ENCODE assay signal across 18 cellular contexts in genomic region chr19:3413796-3414327, GRCh38. TPM values are rescaled to one million over a fixed set of nuclear protein-coding genes. Genes with fewer than 3 reads are reported as not detected.
A peak's percentile ranks its signal among the peaks of the same experiment; 100 is the strongest.
DNase-seq lines count a peak whose midpoint lies in the region; ATAC-seq, FAIRE-seq and TF ChIP-seq lines count a peak whose summit lies in the region.
"Had no signal": no experiment of that assay in that cellular context is flagged by ENCODE, and none has a peak within 500 bp of the region (broad histone marks: within the 10 kb centered on the region; RNA-seq: fewer than 3 reads in every experiment).

No MANE protein-coding gene starts in this region.

- H3K36me3 ChIP-seq in H7 (replicated peaks; ENCODE audit: control insufficient read depth, insufficient read depth, low read length) (no peaks in the 10 kb centered on the region), mucosa of rectum (ENCODE audit: control insufficient read depth in 2 of 2, insufficient read depth in 2 of 2, low read length in 2 of 2) (no peaks in the 10 kb centered on the region)

- CTCF ChIA-PET in A549 (lab: Yijun Ruan, JAX): interaction anchor here (1.5 to 3.0 kb wide), 2 partner anchors 15 to 34 kb away, joined by 3 to 15 read pairs; no protein-coding TSS in a partner anchor

- H3K4me3 ChIP-seq in A549 (no peak overlapping the region), H7 (ENCODE audit: insufficient read depth, low read depth, low read length) (no peak overlapping the region), mucosa of rectum (ENCODE audit: low read length in 2 of 2) (no peak overlapping the region)
- H3K4me3 ChIP-seq: lung had no signal

- FAIRE-seq in A549 (lab: Jason Lieb, UNC): no peak

- no peak for TF ChIP-seq RAD21 in A549 (conservative IDR thresholded peaks at IDR 0.05 in 1 of 2, IDR thresholded peaks at IDR 0.05 in 1 of 2)

- no peak overlapping the region for H3K9ac ChIP-seq in mucosa of rectum (ENCODE audit: low read depth in 1 of 2, low read length in 2 of 2)

- H3K4me2 ChIP-seq in A549: no peak overlapping the region

- H3K9me3 ChIP-seq in A549 (no peaks in the 10 kb centered on the region), mucosa of rectum (ENCODE audit: control insufficient read depth in 2 of 2, low read length in 2 of 2) (no peaks in the 10 kb centered on the region)

- H3K27me3 ChIP-seq in H7 (ENCODE audit: control insufficient read depth, insufficient read depth, low read length) (no peaks in the 10 kb centered on the region), mucosa of rectum (ENCODE audit: control insufficient read depth in 2 of 2, insufficient read depth in 2 of 2, low read length in 2 of 2) (no peaks in the 10 kb centered on the region)

- TF ChIP-seq EP300 in A549 (IDR thresholded peaks at IDR 0.05): no peak

- H3K4me1 ChIP-seq in A549: peaks cover 10% of the 10 kb centered on the region; the same call in 2 of the 3 replicates
- H3K4me1 ChIP-seq in mucosa of rectum (ENCODE audit: control insufficient read depth in 2 of 2, insufficient read depth in 2 of 2, low read length in 2 of 2): no peaks in the 10 kb centered on the region

- ATAC-seq in A549 (no peak), HG03571 (IDR thresholded peaks at IDR 0.05; ENCODE audit: unreplicated experiment) (no peak)
- ATAC-seq: activated CD4-positive, CD25-positive, alpha-beta regulatory T cell treated with anti-CD3 and anti-CD28 coated beads, Interleukin-2, amount 50 U/mL, for 24 hours had no signal

- TF ChIP-seq POLR2A in A549 (IDR thresholded peaks at IDR 0.05; ENCODE audit: low read length): no peak

- H3K27ac ChIP-seq in A549 (peak overlapping the region in 1 of 2 experiments; percentile 35; a peak in 1 of 6 replicates), VCaP (peak overlapping the region; percentile 40), mucosa of rectum (ENCODE audit: low read depth in 2 of 2, low read length in 2 of 2) (peak overlapping the region; percentile 13 to 23)

- no peak for TF ChIP-seq CTCF in A549 (IDR thresholded peaks at IDR 0.05)
- no peak for TF ChIP-seq CTCF in VCaP (conservative IDR thresholded peaks at IDR 0.05)

- WGBS in A549 (ENCODE audit: missing lambda C conversion rate): 70% methylated on average over 13 of the region's 13 CpGs

- POLR2A ChIA-PET in A549 (lab: Yijun Ruan, JAX): no interaction called here

- peak in 1 of 2 experiments; percentile 37 for DNase-seq in A549 (ENCODE audit: low read depth in 1 of 2, low spot score in 1 of 2)
- peak; percentile 18 for DNase-seq in H7
- DNase-seq in HT-29 (ENCODE audit: low spot score): no peak
- no peak for DNase-seq in GOT3 (lab: John Stamatoyannopoulos, UW)
- DNase-seq in 8988T: no peak
- DNase-seq: activated CD8-positive, alpha-beta memory T cell treated with anti-CD3 and anti-CD28 coated beads, Interleukin-2, amount 50 U/mL, for 4 hours; AML-193; DMS79 treated with DMSO at 0.1 percent for 48 hours; HCEC 1CT; KBM-7; NCI-H526; stimulated activated CD4-positive, alpha-beta T cell treated with anti-CD3 and anti-CD28 coated beads, Interleukin-4, amount 100 ng/mL, for 1 hour; trophoblast cell had no signal

TF ChIP-seq in A549, 52 proteins besides CTCF, POLR2A, EP300 and RAD21:
- TF ChIP-seq RFX5 (IDR thresholded peaks at IDR 0.05) (no peak), TFCP2L1 (CRISPR knock-in tag; IDR thresholded peaks at IDR 0.05) (no peak), MAFK (IDR thresholded peaks at IDR 0.05; ENCODE audit: partially characterized antibody) (peak; percentile 79)
- TF ChIP-seq, protein P1, sequence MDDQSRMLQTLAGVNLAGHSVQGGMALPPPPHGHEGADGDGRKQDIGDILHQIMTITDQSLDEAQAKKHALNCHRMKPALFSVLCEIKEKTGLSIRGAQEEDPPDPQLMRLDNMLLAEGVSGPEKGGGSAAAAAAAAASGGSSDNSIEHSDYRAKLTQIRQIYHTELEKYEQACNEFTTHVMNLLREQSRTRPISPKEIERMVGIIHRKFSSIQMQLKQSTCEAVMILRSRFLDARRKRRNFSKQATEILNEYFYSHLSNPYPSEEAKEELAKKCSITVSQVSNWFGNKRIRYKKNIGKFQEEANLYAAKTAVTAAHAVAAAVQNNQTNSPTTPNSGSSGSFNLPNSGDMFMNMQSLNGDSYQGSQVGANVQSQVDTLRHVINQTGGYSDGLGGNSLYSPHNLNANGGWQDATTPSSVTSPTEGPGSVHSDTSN (IDR thresholded peaks at IDR 0.05): no peak

RNA-seq across cellular contexts. Expression of gene NFIC, which starts 47.5 kb away (rescaled TPM):
- polyA plus RNA-seq in A549 (2011; rRNA removed) (2.6 and 4.7 TPM in 2 replicates), A549 (2017; fragmentation: RNase III; extraction: RNeasy Plus Mini Kit Qiagen cat#74134 plus additional on column Dnase treatment) (34.6 to 36.4 TPM (median 34.9 TPM) in 3 replicates)
- polyA plus RNA-seq in A549 (2012; cell fraction: cytosol; rRNA removed): 8.9 and 14.2 TPM in 2 replicates
- polyA plus RNA-seq in A549 (2012; cell fraction: nucleus; rRNA removed): 20.1 and 22.9 TPM in 2 replicates
- polyA minus RNA-seq in A549 (2011; rRNA and poly(A)+ RNA removed): 10.5 and 14.6 TPM in 2 replicates
- total RNA-seq in H7 (2014; rRNA removed; shearing (Covaris generic)): 1.7 and 2.2 TPM in 2 replicates
- total RNA-seq in HT-29 (2014; rRNA removed; shearing (Covaris generic)): 23.1 and 34.2 TPM in 2 replicates
